In the genomic region with DNA sequence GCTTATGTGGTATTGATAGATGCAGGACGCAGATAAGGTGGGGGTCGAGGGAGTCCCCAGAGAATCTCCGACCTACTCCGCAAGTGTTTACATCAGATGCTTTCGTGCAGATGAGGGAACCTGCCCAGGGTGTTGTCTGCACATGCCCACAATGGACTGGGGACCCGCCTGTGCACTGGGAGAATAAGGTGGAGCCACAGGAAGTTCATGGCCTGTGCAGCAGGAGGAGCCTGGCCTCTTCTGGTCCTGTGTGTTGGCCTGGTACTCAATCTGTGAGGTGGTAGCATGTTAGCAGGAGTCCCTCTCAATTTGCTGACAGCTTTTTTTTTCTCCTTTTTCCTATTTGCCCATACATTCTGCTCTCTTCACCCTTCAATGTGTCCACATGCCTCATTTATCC, we compare ENCODE assay signal across 24 cellular contexts. TPM values are rescaled to one million over a fixed set of nuclear protein-coding genes. Genes with fewer than 3 reads are reported as not detected.
"Had no signal": no experiment of that assay in that cellular context is flagged by ENCODE, and none has a peak within 500 bp of the region (broad histone marks: within the 10 kb centered on the region; RNA-seq: fewer than 3 reads in every experiment).

No MANE protein-coding gene starts in this region.

- H3K36me3 ChIP-seq: brain microvascular endothelial cell, WERI-Rb-1 had no signal

- H3K4me3 ChIP-seq: SK-N-MC had no signal

- DNase-seq: activated CD4-positive, alpha-beta T cell treated with anti-CD3 and anti-CD28 coated beads for 36 hours; activated CD4-positive, alpha-beta T cell treated with anti-CD3 and anti-CD28 coated beads, Interleukin-2, amount 50 U/mL, for 1 hour; activated CD8-positive, alpha-beta memory T cell treated with anti-CD3 and anti-CD28 coated beads, Interleukin-2, amount 50 U/mL, for 4 hours; activated CD8-positive, alpha-beta T cell treated with anti-CD3 and anti-CD28 coated beads for 36 hours; activated gamma-delta T cell treated with Interleukin-2 at 50 U/mL for 16 hours; activated naive CD4-positive, alpha-beta T cell treated with anti-CD3 and anti-CD28 coated beads, Interleukin-2, amount 10 ng/mL, durations not matched to agents 7 days and 5 days; activated naive CD8-positive, alpha-beta T cell treated with anti-CD3 and anti-CD28 coated beads for 36 hours; activated T-cell treated with anti-CD3 and anti-CD28 coated beads, Interleukin-2, amount 50 U/mL, for 72 hours; brain microvascular endothelial cell; cerebellar nuclear complex; Kasumi-1; NCI-H1105 treated with DMSO at 0.1 percent for 48 hours; NCI-H1436 treated with DMSO at 0.1 percent for 48 hours; NCI-H187; NCI-H345; NCI-H510A; NCI-H526 treated with DMSO at 0.1 percent for 48 hours; NCI-H82; RPMI8226; T-cell; WERI-Rb-1 had no signal

- ATAC-seq: activated CD4-positive, alpha-beta T cell treated with anti-CD3 and anti-CD28 coated beads for 36 hours; activated CD8-positive, alpha-beta T cell treated with anti-CD3 and anti-CD28 coated beads for 36 hours; activated T-cell treated with anti-CD3 and anti-CD28 coated beads, Interleukin-2, amount 50 U/mL, for 72 hours; Right ventricle myocardium inferior; T-cell had no signal

- H3K27me3 ChIP-seq: brain microvascular endothelial cell had no signal

RNA-seq across cellular contexts. Expression of a gene that starts 54.1 kb away (rescaled TPM):
- total RNA-seq: OCI-LY7 had no signal
